In genomic region chr6:27139753-27140522, GRCh38 we compare ENCODE assay signal across 1 cellular context.
A peak's percentile ranks its signal among the peaks of the same experiment; 100 is the strongest.
TF ChIP-seq lines count a peak whose summit lies in the region.

No MANE protein-coding gene starts in this region.

TF ChIP-seq in K562, 482 proteins besides CTCF, POLR2A, EP300 and RAD21 (continued from another document and continues in another):
- TF ChIP-seq ELK1 (CRISPR knock-in tag; IDR thresholded peaks at IDR 0.05): no peak
- peak; percentile 67; the same call in 1 of the 2 replicates for TF ChIP-seq PML (IDR thresholded peaks at IDR 0.05; ENCODE audit: low read length)
- no peak for TF ChIP-seq THRB (CRISPR knock-in tag; conservative IDR thresholded peaks at IDR 0.05)
- no peak for TF ChIP-seq ETV1 (tag; conservative IDR thresholded peaks at IDR 0.05; ENCODE audit: low read depth)
- no peak for TF ChIP-seq CHD4 (IDR thresholded peaks at IDR 0.05; ENCODE audit: insufficient read depth, insufficient replicate concordance, low read depth, low read length, poor library complexity, severe bottlenecking)
- TF ChIP-seq STAT6 (CRISPR knock-in tag; IDR thresholded peaks at IDR 0.05): 0 out of 2 replicates have a peak, but pooled peaks have one; percentile 19
- TF ChIP-seq ZNF77 (CRISPR knock-in tag; IDR thresholded peaks at IDR 0.05): 0 out of 2 replicates have a peak, but pooled peaks have one; percentile 35
- TF ChIP-seq TAF1 (IDR thresholded peaks at IDR 0.05; ENCODE audit: control insufficient read depth, extremely low read depth, insufficient read depth, low read length, severe bottlenecking): peak; percentile 46
- TF ChIP-seq TBL1XR1 (IDR thresholded peaks at IDR 0.05; ENCODE audit: low read length in 2 of 2): peak in 1 of 2 experiments; percentile 5; a peak in 1 of 4 replicates
- TF ChIP-seq KDM1A (IDR thresholded peaks at IDR 0.05): peak; percentile 60 to 69
- TF ChIP-seq ZNF780A (CRISPR knock-in tag; IDR thresholded peaks at IDR 0.05): no peak; the same call in 1 of the 2 replicates
- TF ChIP-seq ARID2 (IDR thresholded peaks at IDR 0.05): no peak
- TF ChIP-seq NKRF (IDR thresholded peaks at IDR 0.05; ENCODE audit: borderline replicate concordance): no peak
- TF ChIP-seq ZNF511 (CRISPR knock-in tag; IDR thresholded peaks at IDR 0.05): no peak
- no peak for TF ChIP-seq U2AF2 (optimal IDR thresholded peaks at IDR 0.05; ENCODE audit: low read depth, low read length)
- TF ChIP-seq ZNF124 (CRISPR knock-in tag; IDR thresholded peaks at IDR 0.05): no peak
- no peak for TF ChIP-seq HMGN3 (IDR thresholded peaks at IDR 0.05; ENCODE audit: borderline replicate concordance, extremely low read depth, insufficient read length, low read depth, low read length)
- TF ChIP-seq GMEB1 (CRISPR knock-in tag; IDR thresholded peaks at IDR 0.05): no peak
- TF ChIP-seq SMAD3 (CRISPR knock-in tag; conservative IDR thresholded peaks at IDR 0.05): no peak
- TF ChIP-seq TAF15 (IDR thresholded peaks at IDR 0.05; ENCODE audit: low read depth, low read length): no peak
- no peak for TF ChIP-seq ZNF277 (CRISPR knock-in tag; IDR thresholded peaks at IDR 0.05; ENCODE audit: borderline replicate concordance)
- peak; percentile 23 for TF ChIP-seq U2AF1 (optimal IDR thresholded peaks at IDR 0.05; ENCODE audit: low read depth, low read length)
- no peak for TF ChIP-seq KLF1 (tag; IDR thresholded peaks at IDR 0.05)
- peak; percentile 96 for TF ChIP-seq CGGBP1 (CRISPR knock-in tag; IDR thresholded peaks at IDR 0.05)
- TF ChIP-seq ZFP1 (CRISPR knock-in tag; IDR thresholded peaks at IDR 0.05): peak; percentile 14; the same call in 1 of the 2 replicates
- TF ChIP-seq RBBP5 (IDR thresholded peaks at IDR 0.05; ENCODE audit: borderline replicate concordance, insufficient read depth, low read length, poor library complexity, severe bottlenecking): peak; percentile 11
- TF ChIP-seq RB1 (IDR thresholded peaks at IDR 0.05; ENCODE audit: low read depth): peak; percentile 8; the same call in 1 of the 2 replicates
- no peak for TF ChIP-seq ZC3H11A (IDR thresholded peaks at IDR 0.05; ENCODE audit: low read depth, low read length)
- no peak for TF ChIP-seq ERF (CRISPR knock-in tag; IDR thresholded peaks at IDR 0.05)
- TF ChIP-seq THAP7 (CRISPR knock-in tag; IDR thresholded peaks at IDR 0.05): no peak
- no peak for TF ChIP-seq TFAP4 (CRISPR knock-in tag; IDR thresholded peaks at IDR 0.05; ENCODE audit: borderline replicate concordance)
- peak; percentile 67 for TF ChIP-seq ZBTB7A (IDR thresholded peaks at IDR 0.05; ENCODE audit: borderline replicate concordance, control insufficient read depth, low read depth, low read length)
- TF ChIP-seq RBM17 (IDR thresholded peaks at IDR 0.05; ENCODE audit: borderline replicate concordance, low read depth, low read length): no peak
- no peak for TF ChIP-seq ZNF695 (CRISPR knock-in tag; IDR thresholded peaks at IDR 0.05)
- TF ChIP-seq CEBPG (CRISPR knock-in tag; IDR thresholded peaks at IDR 0.05): no peak
- TF ChIP-seq CEBPG (tag; conservative IDR thresholded peaks at IDR 0.05 in 1 of 2, IDR thresholded peaks at IDR 0.05 in 1 of 2): no peak
- no peak for TF ChIP-seq ARID3A (IDR thresholded peaks at IDR 0.05; ENCODE audit: borderline replicate concordance, low read depth, low read length)
- TF ChIP-seq ZNF274 (IDR thresholded peaks at IDR 0.05; ENCODE audit: borderline replicate concordance, low read depth, low read length): no peak
- TF ChIP-seq MLLT1 (IDR thresholded peaks at IDR 0.05): peak in 1 of 2 experiments; percentile 82
- TF ChIP-seq TEAD4 (IDR thresholded peaks at IDR 0.05; ENCODE audit: low read length): no peak
- no peak for TF ChIP-seq TEAD4 (CRISPR knock-in tag; IDR thresholded peaks at IDR 0.05; ENCODE audit: borderline replicate concordance)
